Comparison of ENCODE assay signal across 11 cellular contexts in genomic region chr12:124030510-124030909, GRCh38. TPM values are rescaled to one million over a fixed set of nuclear protein-coding genes. Genes with fewer than 3 reads are reported as not detected.
A peak's percentile ranks its signal among the peaks of the same experiment; 100 is the strongest.
DNase-seq lines count a peak whose midpoint lies in the region; TF ChIP-seq lines count a peak whose summit lies in the region.
"Had no signal": no experiment of that assay in that cellular context is flagged by ENCODE, and none has a peak within 500 bp of the region (broad histone marks: within the 10 kb centered on the region; RNA-seq: fewer than 3 reads in every experiment).

No MANE protein-coding gene starts in this region.

- H3K4me3 ChIP-seq in left ventricle myocardium inferior: no peak overlapping the region

- DNase-seq in HCEC 1CT (peak; percentile 71), amniotic epithelial cell (ENCODE audit: low read depth) (peak; percentile 91), left ventricle myocardium inferior (no peak), stromal cell of bone marrow (ENCODE audit: low read depth) (peak; percentile 87), NCI-H128 (lab: John Stamatoyannopoulos, UW; ENCODE audit: unreplicated experiment) (no peak), retina (no peak)
- no peak for DNase-seq in activated naive CD4-positive, alpha-beta T cell treated with Interleukin-2 at 50 U/mL for 16 hours
- no peak for DNase-seq in central memory CD4-positive, alpha-beta T cell
- DNase-seq: DMS153, NCI-H1436, occipital lobe had no signal

- no peaks in the 10 kb centered on the region for H3K9me3 ChIP-seq in left ventricle myocardium inferior (replicated peaks)

- no peaks in the 10 kb centered on the region for H3K36me3 ChIP-seq in left ventricle myocardium inferior

- intact Hi-C loops in left ventricle myocardium inferior (cut with micrococcal nuclease): no loop called here

- no peaks in the 10 kb centered on the region for H3K27me3 ChIP-seq in left ventricle myocardium inferior (ENCODE audit: low read depth)

- H3K27ac ChIP-seq in left ventricle myocardium inferior (replicated peaks): peak overlapping the region; percentile 44

- no peak for TF ChIP-seq CTCF in left ventricle myocardium inferior (IDR thresholded peaks at IDR 0.05; ENCODE audit: borderline replicate concordance)

- peaks cover 41% of the 10 kb centered on the region for H3K4me1 ChIP-seq in left ventricle myocardium inferior

RNA-seq across cellular contexts. Expression of gene ZNF664, which starts 57.5 kb away (rescaled TPM):
- 80.7 TPM for total RNA-seq in left ventricle myocardium inferior

RNA-seq across cellular contexts. Expression of gene CCDC92, which starts 57.9 kb away (rescaled TPM):
- total RNA-seq in left ventricle myocardium inferior: 57.2 TPM

Comparison
In these comparisons a context has a peak if more than half of its experiments do, and no peak if none do; other contexts are left out.
1. DNase-seq: peak in HCEC 1CT (single experiment), amniotic epithelial cell (single experiment) and stromal cell of bone marrow (single experiment); none in left ventricle myocardium inferior (single experiment), activated naive CD4-positive, alpha-beta T cell treated with Interleukin-2 at 50 U/mL for 16 hours (single experiment), NCI-H128 (single experiment), retina (single experiment) and central memory CD4-positive, alpha-beta T cell (single experiment).